Comparison of ENCODE assay signal across 8 cellular contexts in genomic region chr22:50507421-50507990, GRCh38. TPM values are rescaled to one million over a fixed set of nuclear protein-coding genes. Genes with fewer than 3 reads are reported as not detected.
A peak's percentile ranks its signal among the peaks of the same experiment; 100 is the strongest.
DNase-seq lines count a peak whose midpoint lies in the region; ATAC-seq and TF ChIP-seq lines count a peak whose summit lies in the region.

Gene LMF2, minus strand, starts transcription at chr22:50507702. Its CDS starts 27 bp downstream, at chr22:50507675.

- H3K36me3 Mint-ChIP-seq in T-helper 1 cell treated with Interleukin-12 subunit alpha and Interleukin-12 subunit beta and Interleukin-4 antibody, amounts not matched to agents 30 μg/mL and 1 μg/mL, for 36 hours (ENCODE audit: low read depth) = peaks cover 3% of the 10 kb centered on the region

- peak; percentile 97 to 100 for DNase-seq in hippocampal formation (lab: John Stamatoyannopoulos, UW)
- DNase-seq in gastrocnemius medialis = peak; percentile 78 to 88
- DNase-seq in islet precursor cell = no peak

- H3K4me1 ChIP-seq in BLaER1 (peaks cover 56% of the 10 kb centered on the region), HUES48 (ENCODE audit: control insufficient read depth, insufficient read depth, low read length) (peaks cover 5% of the 10 kb centered on the region; the same call in 1 of the 2 replicates), gastrocnemius medialis (peaks cover 15 to 22% of the 10 kb centered on the region in 2 donors)

- peak within 1 kb of the TSS; percentile 96 for H3K4me3 Mint-ChIP-seq in T-helper 1 cell treated with Interleukin-12 subunit alpha and Interleukin-12 subunit beta and Interleukin-4 antibody, amounts not matched to agents 30 μg/mL and 1 μg/mL, for 36 hours

- peak within 1 kb of the TSS; percentile 92 for H3K9ac ChIP-seq in BLaER1
- H3K9ac ChIP-seq in HUES48 (ENCODE audit: low read depth, low read length) = peak within 1 kb of the TSS; percentile 98

- H3K4me3 ChIP-seq in BLaER1 = peak within 1 kb of the TSS; percentile 94
- peak within 1 kb of the TSS; percentile 99 for H3K4me3 ChIP-seq in HUES48 (ENCODE audit: low read depth, low read length)
- peak within 1 kb of the TSS; percentile 87 to 99 (median 96) for H3K4me3 ChIP-seq in gastrocnemius medialis

- peaks cover 16% of the 10 kb centered on the region for H3K4me1 Mint-ChIP-seq in T-helper 1 cell treated with Interleukin-12 subunit alpha and Interleukin-12 subunit beta and Interleukin-4 antibody, amounts not matched to agents 30 μg/mL and 1 μg/mL, for 36 hours (ENCODE audit: low read depth)

- peak within 1 kb of the TSS; percentile 96 for H3K27ac Mint-ChIP-seq in T-helper 1 cell treated with Interleukin-12 subunit alpha and Interleukin-12 subunit beta and Interleukin-4 antibody, amounts not matched to agents 30 μg/mL and 1 μg/mL, for 36 hours

- no peaks in the 10 kb centered on the region for H3K9me3 Mint-ChIP-seq in T-helper 1 cell treated with Interleukin-12 subunit alpha and Interleukin-12 subunit beta and Interleukin-4 antibody, amounts not matched to agents 30 μg/mL and 1 μg/mL, for 36 hours

- peak; percentile 48 for ATAC-seq in GM19463 (IDR thresholded peaks at IDR 0.05; ENCODE audit: unreplicated experiment)
- ATAC-seq in gastrocnemius medialis = peak; percentile 67 to 78

- intact Hi-C loops in gastrocnemius medialis (cut with DNase I; ENCODE audit: low total_unique reads) = loop anchor here (1.0 to 10.0 kb wide), 2 partner anchors 32 to 653 kb away; partner anchors contain the start of genes SBF1 and ZBED4

- H3K9me3 ChIP-seq in BLaER1 (no peaks in the 10 kb centered on the region), HUES48 (ENCODE audit: control insufficient read depth, insufficient read depth, low read length) (no peaks in the 10 kb centered on the region), gastrocnemius medialis (no peaks in the 10 kb centered on the region)

- peak within 1 kb of the TSS; percentile 99 for H3K4me2 ChIP-seq in BLaER1

- H3K27ac ChIP-seq in BLaER1 (peak within 1 kb of the TSS; percentile 89), HUES48 (ENCODE audit: low read depth, low read length) (peak within 1 kb of the TSS; percentile 96), angular gyrus (ENCODE audit: low read depth, low read length) (peak within 1 kb of the TSS; percentile 86), gastrocnemius medialis (peak within 1 kb of the TSS; percentile 85 to 97 (median 94))

- peak in 1 of 5 experiments; percentile 23 for TF ChIP-seq CTCF in gastrocnemius medialis (IDR thresholded peaks at IDR 0.05 in 4 of 5, conservative IDR thresholded peaks at IDR 0.05 in 1 of 5)

- peak; percentile 27 to 53 for TF ChIP-seq POLR2A in gastrocnemius medialis (IDR thresholded peaks at IDR 0.05)

- in situ Hi-C loops in gastrocnemius medialis (cut with MboI; ENCODE audit: low sequenced_read_pairs in 4 of 4) = no loop called here

- H3K27me3 ChIP-seq in BLaER1 = no peaks in the 10 kb centered on the region
- H3K27me3 ChIP-seq in HUES48 (ENCODE audit: control insufficient read depth, insufficient read depth, low read length) = no peaks in the 10 kb centered on the region
- no peaks in the 10 kb centered on the region for H3K27me3 ChIP-seq in gastrocnemius medialis

- no peaks in the 10 kb centered on the region for H3K27me3 Mint-ChIP-seq in T-helper 1 cell treated with Interleukin-12 subunit alpha and Interleukin-12 subunit beta and Interleukin-4 antibody, amounts not matched to agents 30 μg/mL and 1 μg/mL, for 36 hours (ENCODE audit: low read depth)

- H3K36me3 ChIP-seq in BLaER1 = peaks cover 49% of the 10 kb centered on the region
- peaks cover 16% of the 10 kb centered on the region for H3K36me3 ChIP-seq in HUES48 (ENCODE audit: control insufficient read depth, insufficient read depth, low read length)
- H3K36me3 ChIP-seq in gastrocnemius medialis = peaks cover 0 to 29% of the 10 kb centered on the region in 2 donors

- peaks cover 55% of the 10 kb centered on the region for H4K20me1 ChIP-seq in BLaER1

RNA-seq across cellular contexts. Expression of gene LMF2, which starts in this region (rescaled TPM):
- total RNA-seq in gastrocnemius medialis = 10 to 100 TPM; 19.7 to 39.4 (median 26.9) TPM
